Comparison of ENCODE assay signal across 11 cellular contexts in genomic region chr6:108661982-108662381, GRCh38.
"Had no signal": no experiment of that assay in that cellular context is flagged by ENCODE, and none has a peak within 500 bp of the region (broad histone marks: within the 10 kb centered on the region; RNA-seq: fewer than 3 reads in every experiment).

No MANE protein-coding gene starts in this region.

- H3K9me3 ChIP-seq: ascending aorta, tibial artery had no signal

- H2AFZ ChIP-seq: parathyroid adenoma had no signal

- H3K27me3 ChIP-seq: ascending aorta, tibial artery had no signal

- DNase-seq: activated B cell treated with CpG ODN at 0.5 μM for 24 hours; activated CD4-positive, alpha-beta T cell treated with anti-CD3 and anti-CD28 coated beads, Interleukin-2, amount 10 ng/mL, durations not matched to agents 24 days and 14 days; activated CD8-positive, alpha-beta memory T cell treated with anti-CD3 and anti-CD28 coated beads for 24 hours; activated naive CD4-positive, alpha-beta T cell treated with Interleukin-2 at 50 U/mL for 16 hours; activated naive CD8-positive, alpha-beta T cell treated with anti-CD3 and anti-CD28 coated beads, Interleukin-2, amount 50 U/mL, for 24 hours; effector CD8-positive, alpha-beta T cell; hypothalamus; tibial artery had no signal

- H3K27ac ChIP-seq: ascending aorta, coronary artery, parathyroid adenoma, tibial artery had no signal

- H3K4me3 ChIP-seq: ascending aorta, coronary artery, tibial artery had no signal
